In the genomic region with DNA sequence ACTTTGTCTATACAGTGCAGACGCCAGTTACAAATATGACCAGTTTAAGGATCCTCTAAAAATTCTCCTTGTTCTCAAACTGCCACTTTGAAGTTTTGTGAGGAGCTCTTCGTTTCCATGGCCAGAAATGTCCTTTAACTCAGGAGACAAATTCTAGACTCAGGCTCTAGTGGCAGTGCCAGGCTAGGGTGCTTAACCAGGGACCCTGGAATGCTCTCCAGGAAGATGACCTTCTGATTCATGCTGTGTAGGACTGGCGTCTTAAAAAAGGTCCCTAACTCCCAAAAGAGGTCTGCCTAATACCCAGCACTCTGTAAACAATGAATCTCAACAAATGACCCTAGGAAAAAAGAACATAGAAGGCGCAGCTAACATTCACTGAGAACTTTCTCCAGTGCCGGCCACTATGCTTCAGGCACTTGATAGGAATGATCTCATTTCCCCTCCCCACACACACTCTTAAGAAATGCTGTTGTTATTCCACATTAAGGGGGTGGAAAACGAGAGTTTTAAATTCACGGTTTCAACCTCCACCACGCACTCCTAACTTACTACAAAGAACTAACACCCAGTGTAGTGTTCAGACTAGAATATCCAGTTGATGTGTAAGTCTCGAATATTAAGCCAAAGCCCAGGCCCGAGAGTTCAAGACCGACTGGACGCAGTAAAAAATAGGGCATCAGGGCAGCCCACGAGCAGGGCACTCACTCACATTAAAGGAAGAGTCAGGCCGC, we compare ENCODE assay signal across 8 cellular contexts. TPM values are rescaled to one million over a fixed set of nuclear protein-coding genes. Genes with fewer than 3 reads are reported as not detected.
DNase-seq lines count a peak whose midpoint lies in the region; ATAC-seq, FAIRE-seq and TF ChIP-seq lines count a peak whose summit lies in the region.

No MANE protein-coding gene starts in this region.

- H4K20me1 ChIP-seq in neural cell (ENCODE audit: insufficient read depth): peaks cover 6% of the 10 kb centered on the region

- no peaks in the 10 kb centered on the region for H3K9me3 ChIP-seq in CD4-positive, CD25-positive, alpha-beta regulatory T cell (ENCODE audit: control insufficient read depth in 2 of 2, low read length in 2 of 2)
- no peaks in the 10 kb centered on the region for H3K9me3 ChIP-seq in SJSA1 (replicated peaks)
- H3K9me3 ChIP-seq in neural cell (ENCODE audit: low read length): no peaks in the 10 kb centered on the region

- peaks cover 0 to 39% (median 18%) of the 10 kb centered on the region in 4 donors for H3K4me1 Mint-ChIP-seq in CD4-positive, CD25-positive, alpha-beta regulatory T cell

- H3K4me3 Mint-ChIP-seq in CD4-positive, CD25-positive, alpha-beta regulatory T cell: peak overlapping the region; percentile 93 to 100 (median 99)

- H3K9me3 Mint-ChIP-seq in CD4-positive, CD25-positive, alpha-beta regulatory T cell: no peaks in the 10 kb centered on the region

- ATAC-seq in CD4-positive, CD25-positive, alpha-beta regulatory T cell (ENCODE audit: low read depth in 2 of 2): no peak
- no peak for ATAC-seq in GM21360 (IDR thresholded peaks at IDR 0.05; ENCODE audit: unreplicated experiment)

- no peaks in the 10 kb centered on the region for H3K9me2 ChIP-seq in neural cell (ENCODE audit: insufficient read depth, low read length)

- H3K27ac ChIP-seq in CD4-positive, CD25-positive, alpha-beta regulatory T cell (ENCODE audit: insufficient read depth, low read length, poor library complexity, severe bottlenecking): peak overlapping the region; percentile 76
- H3K27ac ChIP-seq in SJSA1: peak overlapping the region; percentile 61
- H3K27ac ChIP-seq in epithelial cell of prostate: peak overlapping the region; percentile 75
- peak overlapping the region; percentile 89 for H3K27ac ChIP-seq in neural cell (ENCODE audit: low read length)

- no peak overlapping the region for H2AFZ ChIP-seq in neural cell (ENCODE audit: low read depth, low read length)

- peak overlapping the region; percentile 87 to 99 (median 98) for H3K27ac Mint-ChIP-seq in CD4-positive, CD25-positive, alpha-beta regulatory T cell

- peak overlapping the region; percentile 91 for H3K4me2 ChIP-seq in neural cell (ENCODE audit: low read length)

- TF ChIP-seq POLR2A in H54 (IDR thresholded peaks at IDR 0.05; ENCODE audit: low read depth, low read length): no peak

- peaks cover 23% of the 10 kb centered on the region for H3K79me2 ChIP-seq in neural cell (replicated peaks; ENCODE audit: insufficient read depth, low read length)

- H3K36me3 ChIP-seq in CD4-positive, CD25-positive, alpha-beta regulatory T cell (ENCODE audit: control insufficient read depth, insufficient read depth, low read length): peaks cover 44% of the 10 kb centered on the region
- H3K36me3 ChIP-seq in SJSA1 (peaks cover 57% of the 10 kb centered on the region), neural cell (ENCODE audit: insufficient read depth, low read length) (no peaks in the 10 kb centered on the region)

- peaks cover 26% of the 10 kb centered on the region for H3K36me3 Mint-ChIP-seq in CD4-positive, CD25-positive, alpha-beta regulatory T cell

- no peak for TF ChIP-seq CTCF in neural cell (IDR thresholded peaks at IDR 0.05; ENCODE audit: poor library complexity, severe bottlenecking)

- no peak for DNase-seq in CD4-positive, CD25-positive, alpha-beta regulatory T cell
- DNase-seq in H54 (ENCODE audit: insufficient read length, low spot score) (peak; percentile 29), SJSA1 (ENCODE audit: low read depth in 1 of 2, low spot score in 2 of 2) (peak in 1 of 2 experiments; percentile 71), epithelial cell of prostate (ENCODE audit: low read depth, low spot score) (no peak), SKM-1 (lab: John Stamatoyannopoulos, UW; ENCODE audit: unreplicated experiment) (no peak), NCI-H526 (lab: John Stamatoyannopoulos, UW) (no peak)

- H3K27me3 Mint-ChIP-seq in CD4-positive, CD25-positive, alpha-beta regulatory T cell: no peaks in the 10 kb centered on the region

- FAIRE-seq in H54 (lab: Jason Lieb, UNC): no peak

- TF ChIP-seq EP300 in neural cell (conservative IDR thresholded peaks at IDR 0.05; ENCODE audit: poor library complexity, severe bottlenecking): no peak

- H3K4me1 ChIP-seq in CD4-positive, CD25-positive, alpha-beta regulatory T cell (ENCODE audit: control insufficient read depth, insufficient read depth, low read length, poor library complexity, severe bottlenecking): peaks cover 31% of the 10 kb centered on the region
- peaks cover 12% of the 10 kb centered on the region for H3K4me1 ChIP-seq in SJSA1 (replicated peaks)

- peak overlapping the region; percentile 94 for H3K4me3 ChIP-seq in CD4-positive, CD25-positive, alpha-beta regulatory T cell (ENCODE audit: low read depth, low read length)
- H3K4me3 ChIP-seq in SJSA1 (peak overlapping the region; percentile 77), neural cell (ENCODE audit: low read length) (peak overlapping the region; percentile 89)

- no peak for TF ChIP-seq RAD21 in neural cell (conservative IDR thresholded peaks at IDR 0.05)

- H3K9ac ChIP-seq in neural cell (ENCODE audit: low read length): peak overlapping the region; percentile 84

- H3F3A ChIP-seq in neural cell (ENCODE audit: insufficient read depth, low read length, poor library complexity, severe bottlenecking): no peaks in the 10 kb centered on the region

- no peaks in the 10 kb centered on the region for H3K27me3 ChIP-seq in CD4-positive, CD25-positive, alpha-beta regulatory T cell (ENCODE audit: control insufficient read depth, insufficient read depth, low read length)
- no peaks in the 10 kb centered on the region for H3K27me3 ChIP-seq in SJSA1 (replicated peaks)
- no peaks in the 10 kb centered on the region for H3K27me3 ChIP-seq in neural cell (ENCODE audit: insufficient read depth, low read depth, low read length)

TF ChIP-seq in neural cell, 6 proteins besides CTCF, POLR2A, EP300 and RAD21:
- TF ChIP-seq SMC3 (conservative IDR thresholded peaks at IDR 0.05; ENCODE audit: poor library complexity) (no peak), TAF1 (IDR thresholded peaks at IDR 0.05; ENCODE audit: low read depth) (no peak), POLR2AphosphoS5 (IDR thresholded peaks at IDR 0.05) (no peak)

RNA-seq across cellular contexts. Expression of gene NXF1, which starts 0.8 kb away (rescaled TPM):
- 309 TPM for total RNA-seq in CD4-positive, CD25-positive, alpha-beta regulatory T cell
- polyA plus RNA-seq in CD4-positive, CD25-positive, alpha-beta regulatory T cell: 10 to 100 TPM; 47.3 to 70.9 (median 64.2) TPM
- total RNA-seq in SJSA1 (2014; rRNA removed; shearing (Covaris generic)): 33.6 and 33.8 TPM in 2 replicates
- polyA plus RNA-seq in neural cell: 26.0 and 32.1 TPM in 2 replicates
- 26.1 and 42.7 TPM in 2 replicates for polyA minus RNA-seq in neural cell

RNA-seq across cellular contexts. Expression of gene TMEM223, which starts 12.7 kb away (rescaled TPM):
- total RNA-seq in CD4-positive, CD25-positive, alpha-beta regulatory T cell: 9.1 TPM
- 10 to 100 TPM; 55.2 to 71.9 (median 69.2) TPM for polyA plus RNA-seq in CD4-positive, CD25-positive, alpha-beta regulatory T cell
- total RNA-seq in SJSA1 (2014; rRNA removed; shearing (Covaris generic)): 39.7 and 42.4 TPM in 2 replicates
- 16.5 and 27.4 TPM in 2 replicates for polyA plus RNA-seq in neural cell
- 12.7 and 13.1 TPM in 2 replicates for polyA minus RNA-seq in neural cell

RNA-seq across cellular contexts. Expression of gene TMEM179B, which starts 17.3 kb away (rescaled TPM):
- 26.3 TPM for total RNA-seq in CD4-positive, CD25-positive, alpha-beta regulatory T cell
- polyA plus RNA-seq in CD4-positive, CD25-positive, alpha-beta regulatory T cell: 100 to 1,000 TPM; 129 to 172 (median 152) TPM
- total RNA-seq in SJSA1 (2014; rRNA removed; shearing (Covaris generic)): 92.8 and 131 TPM in 2 replicates
- 24.5 and 28.1 TPM in 2 replicates for polyA plus RNA-seq in neural cell
- polyA minus RNA-seq in neural cell: 16.3 and 17.8 TPM in 2 replicates

RNA-seq across cellular contexts. Expression of gene STX5, which starts 27.4 kb away (rescaled TPM):
- total RNA-seq in CD4-positive, CD25-positive, alpha-beta regulatory T cell: 128 TPM
- polyA plus RNA-seq in CD4-positive, CD25-positive, alpha-beta regulatory T cell: 10 to 100 TPM; 28.2 to 39.8 (median 35.4) TPM
- total RNA-seq in SJSA1 (2014; rRNA removed; shearing (Covaris generic)): 45.7 and 45.8 TPM in 2 replicates
- 28.5 and 30.5 TPM in 2 replicates for polyA plus RNA-seq in neural cell
- 41.0 and 42.1 TPM in 2 replicates for polyA minus RNA-seq in neural cell

RNA-seq across cellular contexts. Expression of gene TEX54, which starts 28.2 kb away (rescaled TPM):
- total RNA-seq in CD4-positive, CD25-positive, alpha-beta regulatory T cell: not detected
- 1 to 10 TPM in 2 of 4 donors, under 1 TPM in 1, not detected in 1; 0.76 to 2.2 (median 2.1) TPM for polyA plus RNA-seq in CD4-positive, CD25-positive, alpha-beta regulatory T cell
- total RNA-seq in SJSA1 (2014; rRNA removed; shearing (Covaris generic)): not detected in 2 replicates
- not detected in 2 replicates for polyA plus RNA-seq in neural cell
- not detected in 2 replicates for polyA minus RNA-seq in neural cell
